Comparison of ENCODE assay signal across 27 cellular contexts in genomic region chr13:77337159-77337558, GRCh38. TPM values are rescaled to one million over a fixed set of nuclear protein-coding genes. Genes with fewer than 3 reads are reported as not detected.
DNase-seq lines count a peak whose midpoint lies in the region; ATAC-seq and TF ChIP-seq lines count a peak whose summit lies in the region.
"Had no signal": no experiment of that assay in that cellular context is flagged by ENCODE, and none has a peak within 500 bp of the region (broad histone marks: within the 10 kb centered on the region; RNA-seq: fewer than 3 reads in every experiment).

No MANE protein-coding gene starts in this region.

- H3K14ac ChIP-seq in mesenchymal stem cell (ENCODE audit: low read length in 2 of 2), result no peak overlapping the region

- no peak overlapping the region for H2BK5ac ChIP-seq in mesenchymal stem cell (ENCODE audit: low read depth, low read length, poor library complexity, severe bottlenecking)

- no peaks in the 10 kb centered on the region for H3K79me1 ChIP-seq in mesenchymal stem cell (replicated peaks; ENCODE audit: low read length, poor library complexity, severe bottlenecking)

- in situ Hi-C loops in SK-MEL-5 (cut with HindIII; ENCODE audit: low pct_unique_long_range_greater_than_20kb, low sequenced_read_pairs), result no loop called here

- no peak for TF ChIP-seq EP300 in Ishikawa (IDR thresholded peaks at IDR 0.05; ENCODE audit: borderline replicate concordance)

- ATAC-seq in left lobe of liver, result peak; percentile 75
- no peak for ATAC-seq in activated CD4-positive, CD25-positive, alpha-beta regulatory T cell treated with anti-CD3 and anti-CD28 coated beads, Interleukin-2, amount 50 U/mL, for 24 hours
- ATAC-seq: activated CD4-positive, alpha-beta T cell treated with anti-CD3 and anti-CD28 coated beads for 36 hours; left ventricle myocardium superior; natural killer cell; stimulated activated naive B cell treated with anti-CD40 and anti-IgM and Interleukin-4, amounts not matched to agents 10 μg/mL and 1 μg/mL and 100 μg/mL, for 72 hours had no signal

- H3K9me3 ChIP-seq in mesenchymal stem cell (ENCODE audit: control insufficient read depth, low read length), result peaks cover 7% of the 10 kb centered on the region
- H3K9me3 ChIP-seq: psoas muscle, testis had no signal

- H3K27me3 ChIP-seq in mesenchymal stem cell (ENCODE audit: control insufficient read depth in 1 of 2, insufficient read depth in 1 of 2, low read length in 2 of 2), result peaks cover 0 to 22% of the 10 kb centered on the region in 2 experiments
- H3K27me3 ChIP-seq: dorsolateral prefrontal cortex, testis had no signal

- 89% methylated on average over 3 of the region's 3 CpGs for WGBS in mesenchymal stem cell

- no peak overlapping the region for H2BK15ac ChIP-seq in mesenchymal stem cell (ENCODE audit: low read depth, poor library complexity, severe bottlenecking)

- H3K4me2 ChIP-seq in mesenchymal stem cell (ENCODE audit: low read length, poor library complexity, severe bottlenecking), result no peak overlapping the region

- no peaks in the 10 kb centered on the region for H3K4me1 ChIP-seq in mesenchymal stem cell (ENCODE audit: control insufficient read depth, insufficient read depth, low read depth, low read length)
- H3K4me1 ChIP-seq: psoas muscle, testis had no signal

- no peak overlapping the region for H4K91ac ChIP-seq in mesenchymal stem cell (ENCODE audit: low read length)

- no peak for DNase-seq in GM10248 (ENCODE audit: extremely low spot score)
- DNase-seq in SK-MEL-5 (ENCODE audit: low read depth, low spot score), result peak; percentile 25
- no peak for DNase-seq in left lobe of liver (ENCODE audit: low spot score)
- no peak for DNase-seq in globus pallidus (ENCODE audit: low spot score)
- no peak for DNase-seq in mesenchymal stem cell
- DNase-seq: activated CD4-positive, alpha-beta T cell treated with anti-CD3 and anti-CD28 coated beads for 36 hours; activated gamma-delta T cell; activated T-cell treated with anti-CD3 and anti-CD28 coated beads, Interleukin-2, amount 50 U/mL, for 24 hours; CD4-positive, CD25-positive, alpha-beta regulatory T cell; cerebellar nuclear complex; dorsolateral prefrontal cortex; EL; H7; KBM-7; left ventricle myocardium superior; midbrain; MV-4-11; natural killer cell; NCI-H2171; NCI-H524 treated with DMSO at 0.1 percent for 48 hours; occipital lobe; psoas muscle; stimulated activated CD4-positive, alpha-beta T cell treated with anti-CD3 and anti-CD28 coated beads, Interleukin-4, amount 100 ng/mL, for 4 hours; stimulated activated naive B cell treated with anti-CD40 and anti-IgM and Interleukin-4, amounts not matched to agents 10 μg/mL and 1 μg/mL and 100 μg/mL, for 72 hours; testis had no signal

- H3K4me3 ChIP-seq in mesenchymal stem cell (ENCODE audit: insufficient read depth in 1 of 2, low read depth in 1 of 2, low read length in 2 of 2), result no peak overlapping the region
- H3K4me3 ChIP-seq: dorsolateral prefrontal cortex, psoas muscle, testis had no signal

- H3K27ac ChIP-seq in mesenchymal stem cell (ENCODE audit: low read length, poor library complexity, severe bottlenecking), result no peak overlapping the region
- H3K27ac ChIP-seq: dorsolateral prefrontal cortex, psoas muscle, testis had no signal

- CTCF ChIA-PET in GM10248 (lab: Yijun Ruan, JAX), result interaction anchor here (0.9 to 2.9 kb wide), 6 partner anchors 10 to 228 kb away, joined by 3 to 14 read pairs (median 4); partner anchors contain the start of gene MYCBP2

- peak; percentile 41; the same call in 1 of the 2 replicates for TF ChIP-seq RAD21 in Ishikawa (IDR thresholded peaks at IDR 0.05; ENCODE audit: low read depth)

- no peaks in the 10 kb centered on the region for H3K36me3 ChIP-seq in mesenchymal stem cell (ENCODE audit: control insufficient read depth in 1 of 2, insufficient read depth in 2 of 2, low read depth in 1 of 2, low read length in 2 of 2)

- H3K18ac ChIP-seq in mesenchymal stem cell (ENCODE audit: low read depth in 1 of 2, low read length in 2 of 2), result no peak overlapping the region

- POLR2A ChIA-PET in GM10248 (lab: Yijun Ruan, JAX), result interaction anchor here (0.5 kb wide), 1 partner anchor 90 kb away, joined by 4 read pairs; no protein-coding TSS in a partner anchor

- no peak overlapping the region for H3K4ac ChIP-seq in mesenchymal stem cell (ENCODE audit: low read depth in 1 of 2, low read length in 2 of 2)

- H2AK5ac ChIP-seq in mesenchymal stem cell (ENCODE audit: low read length, severe bottlenecking), result no peak overlapping the region

- no peak overlapping the region for H3K23ac ChIP-seq in mesenchymal stem cell (ENCODE audit: low read length in 2 of 2)

- TF ChIP-seq CTCF in GM10248 (IDR thresholded peaks at IDR 0.05; ENCODE audit: control extremely low read depth, extremely low read depth, low read depth, missing control alignments), result peak; percentile 10

- no peak overlapping the region for H2BK12ac ChIP-seq in mesenchymal stem cell (ENCODE audit: low read length in 2 of 2)

- H4K8ac ChIP-seq in mesenchymal stem cell (ENCODE audit: low read length), result no peak overlapping the region

- H3K9ac ChIP-seq in mesenchymal stem cell (ENCODE audit: low read length), result no peak overlapping the region

- no peak overlapping the region for H2AFZ ChIP-seq in mesenchymal stem cell (ENCODE audit: low read depth, low read length)

- H2BK120ac ChIP-seq in mesenchymal stem cell (ENCODE audit: low read depth, low read length), result no peak overlapping the region

TF ChIP-seq in Ishikawa, 13 proteins besides CTCF, POLR2A, EP300 and RAD21:
- no peak for TF ChIP-seq FOXM1 (IDR thresholded peaks at IDR 0.05; ENCODE audit: borderline replicate concordance, low read depth)
- TF ChIP-seq CEBPB (IDR thresholded peaks at IDR 0.05), result no peak
- TF ChIP-seq YY1 (IDR thresholded peaks at IDR 0.05; ENCODE audit: low read depth), result no peak
- no peak for TF ChIP-seq REST (IDR thresholded peaks at IDR 0.05; ENCODE audit: low read depth)
- no peak for TF ChIP-seq EGR1 (IDR thresholded peaks at IDR 0.05)
TF ChIP-seq in Ishikawa: peak in this region for 0.

RNA-seq across cellular contexts. Expression of gene MYCBP2, which starts 10.3 kb away (rescaled TPM):
- total RNA-seq in SK-MEL-5 (2014; rRNA removed; shearing (Covaris generic)), result 56.7 and 62.3 TPM in 2 replicates
- 31.8 and 50.5 TPM in 2 replicates for polyA plus RNA-seq in SK-MEL-5 (2015; cell fraction: cytosol; rRNA removed)
- polyA plus RNA-seq in SK-MEL-5 (2015; cell fraction: nucleus; rRNA removed), result 52.5 and 66.4 TPM in 2 replicates
- 45.9 TPM for total RNA-seq in left lobe of liver
- 26.9 TPM for polyA plus RNA-seq in mesenchymal stem cell (2013, experiment 1 of 2)
- 25.1 TPM for polyA plus RNA-seq in mesenchymal stem cell (2013, experiment 2 of 2)
